Comparison of ENCODE assay signal across 26 cellular contexts in the genomic region with DNA sequence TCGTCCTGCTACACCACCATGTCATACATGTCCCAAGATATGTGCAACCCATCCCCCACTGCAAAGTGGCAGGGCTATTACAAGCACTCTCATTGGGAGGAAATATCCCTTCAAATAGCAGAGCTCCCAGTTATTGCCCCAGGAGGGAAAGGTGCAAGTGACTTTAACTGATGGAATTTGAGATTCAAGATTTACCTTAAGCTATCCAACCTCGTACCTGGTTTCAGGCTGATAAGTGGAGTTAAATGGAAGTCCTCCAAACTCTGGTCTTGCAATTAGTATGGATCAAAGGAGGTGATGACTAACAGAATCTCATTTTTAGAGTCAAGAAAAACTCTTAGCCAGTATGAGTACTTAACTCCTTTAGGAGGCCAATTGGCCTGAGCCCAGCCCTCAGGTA. TPM values are rescaled to one million over a fixed set of nuclear protein-coding genes. Genes with fewer than 3 reads are reported as not detected.
DNase-seq lines count a peak whose midpoint lies in the region; ATAC-seq, FAIRE-seq and TF ChIP-seq lines count a peak whose summit lies in the region.
"Had no signal": no experiment of that assay in that cellular context is flagged by ENCODE, and none has a peak within 500 bp of the region (broad histone marks: within the 10 kb centered on the region; RNA-seq: fewer than 3 reads in every experiment).

No MANE protein-coding gene starts in this region.

- H3K79me2 ChIP-seq in keratinocyte (ENCODE audit: control insufficient read depth, insufficient read depth, low read length) = no peaks in the 10 kb centered on the region

- TF ChIP-seq EP300 in upper lobe of left lung (IDR thresholded peaks at IDR 0.05) = no peak

- H3K4me1 ChIP-seq in heart left ventricle (peaks cover 0 to 20% (median 3%) of the 10 kb centered on the region in 12 donors), keratinocyte (ENCODE audit: control insufficient read depth, extremely low read depth, insufficient read depth, low read length) (peaks cover 7% of the 10 kb centered on the region), upper lobe of left lung (peaks cover 6 to 24% (median 11%) of the 10 kb centered on the region in 4 donors)

- dilution Hi-C loops in keratinocyte (cut with MboI; ENCODE audit: extremely low pct_ligation_motif_present, low sequenced_read_pairs) = no loop called here

- H3K27ac ChIP-seq in heart left ventricle (no peak overlapping the region), keratinocyte (ENCODE audit: control insufficient read depth, insufficient read depth, low read length) (no peak overlapping the region), upper lobe of left lung (peak overlapping the region; percentile 75 to 92 (median 88))
- H3K27ac ChIP-seq: cardiac muscle cell, heart right ventricle, SK-N-MC had no signal

- no peaks in the 10 kb centered on the region for H3K9me1 ChIP-seq in keratinocyte (ENCODE audit: control insufficient read depth, extremely low read depth, insufficient read depth, low read length)

- H3K36me3 ChIP-seq in heart left ventricle (no peaks in the 10 kb centered on the region), keratinocyte (ENCODE audit: control insufficient read depth in 2 of 2, extremely low read depth in 1 of 2, insufficient read depth in 2 of 2, low read length in 2 of 2) (no peaks in the 10 kb centered on the region), upper lobe of left lung (no peaks in the 10 kb centered on the region)
- H3K36me3 ChIP-seq: cardiac muscle cell, heart right ventricle had no signal

- FAIRE-seq in keratinocyte (lab: Jason Lieb, UNC) = peak; percentile 49
- FAIRE-seq: G401.6, HepG2 had no signal

- no peaks in the 10 kb centered on the region for H4K20me1 ChIP-seq in keratinocyte (ENCODE audit: control insufficient read depth, extremely low read depth, insufficient read depth, low read length)

- intact Hi-C loops in heart left ventricle (cut with DNase I) (loop anchor here in 1 of 10 donors (5.0 kb wide), 1 partner anchor 85 kb away; no protein-coding TSS in a partner anchor), cardiac septum (cut with DNase I) (no loop called here), posterior vena cava (cut with DNase I) (no loop called here)

- 50 to 83% (median 81%) methylated on average over 2 of the region's 2 CpGs for WGBS in heart left ventricle, 4 donors
- WGBS in upper lobe of left lung, 2 donors = 55 to 75% methylated on average over 2 of the region's 2 CpGs

- ATAC-seq in heart left ventricle = no peak
- ATAC-seq in upper lobe of left lung (ENCODE audit: low FRiP score in 2 of 2) = no peak
- no peak for ATAC-seq in HG03342 (IDR thresholded peaks at IDR 0.05; ENCODE audit: unreplicated experiment)
- ATAC-seq in HG02981 (IDR thresholded peaks at IDR 0.05; ENCODE audit: unreplicated experiment) = no peak
- ATAC-seq: HepG2; stimulated activated naive B cell treated with anti-CD40 and anti-IgM and Interleukin-4, amounts not matched to agents 10 μg/mL and 1 μg/mL and 100 μg/mL, for 72 hours had no signal

- TF ChIP-seq POLR2A in heart left ventricle (IDR thresholded peaks at IDR 0.05) (no peak), upper lobe of left lung (IDR thresholded peaks at IDR 0.05) (no peak)

- no peak for TF ChIP-seq CTCF in heart left ventricle (IDR thresholded peaks at IDR 0.05)
- no peak for TF ChIP-seq CTCF in keratinocyte (optimal IDR thresholded peaks at IDR 0.05 in 1 of 3, IDR thresholded peaks at IDR 0.05 in 1 of 3, conservative IDR thresholded peaks at IDR 0.05 in 1 of 3; ENCODE audit: extremely low read depth in 1 of 3, insufficient read depth in 2 of 3, low read length in 3 of 3)
- TF ChIP-seq CTCF in upper lobe of left lung (IDR thresholded peaks at IDR 0.05) = no peak

- H3K27me3 ChIP-seq in heart left ventricle (peaks cover 0 to 18% (median 9%) of the 10 kb centered on the region in 9 donors), keratinocyte (ENCODE audit: control insufficient read depth, extremely low read depth, insufficient read depth, low read length) (peaks cover 36% of the 10 kb centered on the region), upper lobe of left lung (peaks cover 0 to 5% (median 0%) of the 10 kb centered on the region in 4 donors)

- peak overlapping the region in 8 of 12 donors; percentile 17 to 83 (median 59) for H3K4me3 ChIP-seq in heart left ventricle
- H3K4me3 ChIP-seq in keratinocyte (ENCODE audit: control insufficient read depth in 2 of 3, extremely low read depth in 1 of 3, insufficient read depth in 2 of 3, low read depth in 1 of 3, low read length in 3 of 3) = no peak overlapping the region
- H3K4me3 ChIP-seq in upper lobe of left lung = peak overlapping the region; percentile 57 to 75 (median 66)
- H3K4me3 ChIP-seq: cardiac muscle cell, SK-N-MC had no signal

- H3K4me2 ChIP-seq in keratinocyte (ENCODE audit: control insufficient read depth, extremely low read depth, insufficient read depth, low read depth, low read length) = no peak overlapping the region

- no peak overlapping the region for H2AFZ ChIP-seq in keratinocyte (ENCODE audit: control insufficient read depth, low read length)

- H3K9ac ChIP-seq in keratinocyte (ENCODE audit: control insufficient read depth, extremely low read depth, insufficient read depth, low read length) = no peak overlapping the region

- H3K9me3 ChIP-seq in heart left ventricle (no peaks in the 10 kb centered on the region), keratinocyte (ENCODE audit: control insufficient read depth, low read depth, low read length) (no peaks in the 10 kb centered on the region), upper lobe of left lung (no peaks in the 10 kb centered on the region)
- H3K9me3 ChIP-seq: heart right ventricle had no signal

- DNase-seq in heart left ventricle (no peak), cardiac septum (ENCODE audit: low spot score) (no peak), keratinocyte (ENCODE audit: low read depth, low spot score) (no peak), posterior vena cava (ENCODE audit: low spot score) (peak; percentile 12), upper lobe of left lung (no peak), RPMI8226 (no peak)
- DNase-seq: activated CD4-positive, alpha-beta T cell treated with anti-CD3 and anti-CD28 coated beads for 4 hours; activated naive CD4-positive, alpha-beta T cell; activated T-cell treated with anti-CD3 and anti-CD28 coated beads, Interleukin-2, amount 50 U/mL, for 24 hours; CD8-positive, alpha-beta memory T cell; DMS53; HCEC 1CT; heart right ventricle; Kasumi-1; NCI-H1694; NCI-H524 treated with DMSO at 0.1 percent for 48 hours; stimulated activated CD4-positive, alpha-beta T cell treated with anti-CD3 and anti-CD28 coated beads, Interleukin-4, amount 100 ng/mL, for 24 hours; stimulated activated naive B cell treated with anti-CD40 and anti-IgM and Interleukin-4, amounts not matched to agents 10 μg/mL and 1 μg/mL and 100 μg/mL, for 72 hours had no signal

RNA-seq across cellular contexts. Expression of a gene that starts 2.1 kb away (rescaled TPM):
- total RNA-seq in heart left ventricle (10 to 100 TPM in 6 of 9 donors, 1 to 10 TPM in 3; 2.8 to 28.4 (median 13.9) TPM), cardiac septum (59.2 TPM), posterior vena cava (100 to 1,000 TPM in 1 of 2 donors, 10 to 100 TPM in 1; 87.8 to 102 TPM), upper lobe of left lung (100 to 1,000 TPM in 5 of 6 donors, 10 to 100 TPM in 1; 56.2 to 308 (median 133) TPM)
- polyA plus RNA-seq in heart left ventricle (10 to 100 TPM in 1 of 2 donors, 1 to 10 TPM in 1; 8.3 to 13.9 TPM), keratinocyte (0.80 to 1.8 TPM (median 0.93 TPM) in 3 replicates)
- 0.14 TPM for polyA plus RNA-seq in keratinocyte (2011; ENCODE audit: low read depth)
- polyA plus RNA-seq in keratinocyte (2011; cell fraction: cytosol; rRNA removed) = 0.94 and 0.96 TPM in 2 replicates
- polyA plus RNA-seq in keratinocyte (2011; cell fraction: nucleus; rRNA removed) = 5.6 and 9.9 TPM in 2 replicates
- 1.2 and 1.5 TPM in 2 replicates for polyA plus RNA-seq in keratinocyte (2012; ENCODE audit: low replicate concordance)
- 1.5 to 7.7 TPM (median 2.0 TPM) in 3 replicates for polyA minus RNA-seq in keratinocyte
- 2.9 TPM for polyA minus RNA-seq in keratinocyte (2011; cell fraction: cytosol; rRNA and poly(A)+ RNA removed)
- 2.5 and 5.5 TPM in 2 replicates for polyA minus RNA-seq in keratinocyte (2011; cell fraction: nucleus; rRNA and poly(A)+ RNA removed)
- total RNA-seq: A172; activated CD8-positive, alpha-beta memory T cell treated with anti-CD3 and anti-CD28 coated beads for 36 hours; CD8-positive, alpha-beta memory T cell; HepG2 had no signal
- polyA plus RNA-seq: CD8-positive, alpha-beta memory T cell had no signal

Comparison
In these comparisons a context has a peak if more than half of its experiments do, and no peak if none do; other contexts are left out.
1. H3K27ac ChIP-seq: peak in upper lobe of left lung (4 of 4); none in heart left ventricle (0 of 12) and keratinocyte (single experiment).
2. H3K4me3 ChIP-seq: peak in heart left ventricle (8 of 12) and upper lobe of left lung (4 of 4); none in keratinocyte (0 of 3).